ENCODE assay signal across 9 cellular contexts in genomic region chr19:14363203-14364097, GRCh38. TPM values are rescaled to one million over a fixed set of nuclear protein-coding genes. Genes with fewer than 3 reads are reported as not detected.
DNase-seq lines count a peak whose midpoint lies in the region; ATAC-seq and TF ChIP-seq lines count a peak whose summit lies in the region.
"Had no signal": no experiment of that assay in that cellular context is flagged by ENCODE, and none has a peak within 500 bp of the region (broad histone marks: within the 10 kb centered on the region; RNA-seq: fewer than 3 reads in every experiment).

No MANE protein-coding gene starts in this region.

- no peaks in the 10 kb centered on the region for H3K36me3 ChIP-seq in muscle layer of duodenum (ENCODE audit: control insufficient read depth in 1 of 2, insufficient read depth in 2 of 2, low read length in 2 of 2)
- no peaks in the 10 kb centered on the region for H3K36me3 ChIP-seq in tibial artery

- TF ChIP-seq EP300 in Ishikawa (IDR thresholded peaks at IDR 0.05; ENCODE audit: borderline replicate concordance) = no peak

- H3K9me3 ChIP-seq in muscle layer of duodenum (ENCODE audit: control insufficient read depth in 1 of 2, low read length in 2 of 2) (no peaks in the 10 kb centered on the region), tibial artery (no peaks in the 10 kb centered on the region)

- no peaks in the 10 kb centered on the region for H3K9me3 Mint-ChIP-seq in activated CD4-positive, alpha-beta T cell treated with anti-CD3 and anti-CD28 coated beads, Interleukin-2, amount 10 ng/mL, durations not matched to agents 24 days and 14 days

- peaks cover 2% of the 10 kb centered on the region for H3K36me3 Mint-ChIP-seq in activated CD4-positive, alpha-beta T cell treated with anti-CD3 and anti-CD28 coated beads, Interleukin-2, amount 10 ng/mL, durations not matched to agents 24 days and 14 days (ENCODE audit: low read depth)

- no peak for TF ChIP-seq RAD21 in Ishikawa (IDR thresholded peaks at IDR 0.05; ENCODE audit: low read depth)

- no peaks in the 10 kb centered on the region for H3K27me3 Mint-ChIP-seq in activated CD4-positive, alpha-beta T cell treated with anti-CD3 and anti-CD28 coated beads, Interleukin-2, amount 10 ng/mL, durations not matched to agents 24 days and 14 days

- intact Hi-C loops in activated CD4-positive, alpha-beta T cell treated with anti-CD3 and anti-CD28 coated beads, Interleukin-2, amount 10 ng/mL, durations not matched to agents 24 days and 14 days (cut with micrococcal nuclease) = no loop called here
- intact Hi-C loops in tibial artery (cut with DNase I; ENCODE audit: low total_unique reads) = no loop called here

- no peak for TF ChIP-seq CTCF in epithelial cell of proximal tubule (conservative IDR thresholded peaks at IDR 0.05; ENCODE audit: low read depth, low read length)
- no peak for TF ChIP-seq CTCF in tibial artery (IDR thresholded peaks at IDR 0.05)

- no peak overlapping the region for H3K27ac ChIP-seq in muscle layer of duodenum (ENCODE audit: low read length)
- H3K27ac ChIP-seq in tibial artery = peak overlapping the region; percentile 67 to 81
- H3K27ac ChIP-seq: KMS-11 had no signal

- peaks cover 42% of the 10 kb centered on the region for H3K4me1 Mint-ChIP-seq in activated CD4-positive, alpha-beta T cell treated with anti-CD3 and anti-CD28 coated beads, Interleukin-2, amount 10 ng/mL, durations not matched to agents 24 days and 14 days

- ATAC-seq in HG02798 (IDR thresholded peaks at IDR 0.05; ENCODE audit: poor library complexity, unreplicated experiment) = no peak

- H3K4me3 ChIP-seq in epithelial cell of proximal tubule (ENCODE audit: low read depth, low read length) (peak overlapping the region; percentile 55), muscle layer of duodenum (ENCODE audit: low read depth in 1 of 2, low read length in 2 of 2) (peak overlapping the region; percentile 39 to 43), tibial artery (peak overlapping the region; percentile 31 to 35)

- H3K27ac Mint-ChIP-seq in activated CD4-positive, alpha-beta T cell treated with anti-CD3 and anti-CD28 coated beads, Interleukin-2, amount 10 ng/mL, durations not matched to agents 24 days and 14 days = peak overlapping the region; percentile 97

- H3K4me3 Mint-ChIP-seq in activated CD4-positive, alpha-beta T cell treated with anti-CD3 and anti-CD28 coated beads, Interleukin-2, amount 10 ng/mL, durations not matched to agents 24 days and 14 days = peak overlapping the region; percentile 93

- peak; percentile 87 for DNase-seq in DMS 273 (lab: John Stamatoyannopoulos, UW; ENCODE audit: unreplicated experiment)
- peak; percentile 86 for DNase-seq in activated CD4-positive, alpha-beta T cell treated with anti-CD3 and anti-CD28 coated beads, Interleukin-2, amount 10 ng/mL, durations not matched to agents 24 days and 14 days
- DNase-seq in epithelial cell of proximal tubule (ENCODE audit: low read depth) = no peak
- DNase-seq in tibial artery = peak; percentile 67 to 93
- DNase-seq in midbrain (lab: John Stamatoyannopoulos, UW) = no peak

- H3K4me1 ChIP-seq in muscle layer of duodenum (ENCODE audit: control insufficient read depth in 1 of 2, insufficient read depth in 2 of 2, low read length in 2 of 2) = peaks cover 0 to 7% of the 10 kb centered on the region in 2 donors
- H3K4me1 ChIP-seq in tibial artery = peaks cover 0 to 38% (median 17%) of the 10 kb centered on the region in 4 donors

- H3K27me3 ChIP-seq in muscle layer of duodenum (ENCODE audit: low read depth, low read length) = no peaks in the 10 kb centered on the region
- H3K27me3 ChIP-seq in tibial artery = no peaks in the 10 kb centered on the region

TF ChIP-seq in Ishikawa, 13 proteins besides CTCF, POLR2A, EP300 and RAD21:
- no peak for TF ChIP-seq YY1 (IDR thresholded peaks at IDR 0.05; ENCODE audit: low read depth)
- TF ChIP-seq ZBTB7A (IDR thresholded peaks at IDR 0.05; ENCODE audit: low read depth) = peak; percentile 68; the same call in 1 of the 2 replicates
- no peak for TF ChIP-seq CEBPB (IDR thresholded peaks at IDR 0.05)
- peak; percentile 86 for TF ChIP-seq EGR1 (IDR thresholded peaks at IDR 0.05)
- TF ChIP-seq CREB1 (IDR thresholded peaks at IDR 0.05; ENCODE audit: low read depth) = no peak
- 0 out of 2 replicates have a peak, but pooled peaks have one; percentile 13 for TF ChIP-seq TEAD4 (IDR thresholded peaks at IDR 0.05)
- no peak for TF ChIP-seq MAX (IDR thresholded peaks at IDR 0.05)
- TF ChIP-seq TCF12 (IDR thresholded peaks at IDR 0.05; ENCODE audit: low read depth) = peak; percentile 39; the same call in 1 of the 2 replicates

RNA-seq across cellular contexts. Expression of gene ADGRE5, which starts 17.8 kb away (rescaled TPM):
- total RNA-seq in activated CD4-positive, alpha-beta T cell treated with anti-CD3 and anti-CD28 coated beads, Interleukin-2, amount 10 ng/mL, durations not matched to agents 24 days and 14 days = 206 and 209 TPM in 2 replicates
- total RNA-seq in epithelial cell of proximal tubule = 37.5 and 76.3 TPM in 2 replicates

RNA-seq across cellular contexts. Expression of gene DDX39A, which starts 55.7 kb away (rescaled TPM):
- total RNA-seq in activated CD4-positive, alpha-beta T cell treated with anti-CD3 and anti-CD28 coated beads, Interleukin-2, amount 10 ng/mL, durations not matched to agents 24 days and 14 days = 274 and 280 TPM in 2 replicates
- total RNA-seq in epithelial cell of proximal tubule = 113 and 255 TPM in 2 replicates

Comparison
In these comparisons a context has a peak if more than half of its experiments do, and no peak if none do; other contexts are left out.
1. DNase-seq: peak in DMS 273 (single experiment), activated CD4-positive, alpha-beta T cell treated with anti-CD3 and anti-CD28 coated beads, Interleukin-2, amount 10 ng/mL, durations not matched to agents 24 days and 14 days (single experiment) and tibial artery (2 of 2); none in epithelial cell of proximal tubule (single experiment) and midbrain (single experiment).
2. Peak in every context shown above with its lines, with median percentiles within 50 percentile points of each other: H3K4me3 ChIP-seq.